ENCODE assay signal across 8 cellular contexts in genomic region chr13:111153279-111153976, GRCh38. TPM values are rescaled to one million over a fixed set of nuclear protein-coding genes. Genes with fewer than 3 reads are reported as not detected.
DNase-seq lines count a peak whose midpoint lies in the region; ATAC-seq and TF ChIP-seq lines count a peak whose summit lies in the region.

No MANE protein-coding gene starts in this region.

- H3K9me3 ChIP-seq in Caco-2 (no peaks in the 10 kb centered on the region), endocrine pancreas (ENCODE audit: control insufficient read depth, low read length) (no peaks in the 10 kb centered on the region), mesodermal cell (ENCODE audit: control insufficient read depth, low read length) (no peaks in the 10 kb centered on the region)

- H3K4me3 ChIP-seq in Caco-2 (ENCODE audit: low read depth, low read length) (peak overlapping the region; percentile 81), endocrine pancreas (ENCODE audit: control insufficient read depth, insufficient read depth, low read length) (peak overlapping the region; percentile 76), mesodermal cell (ENCODE audit: extremely low read depth, insufficient read depth, low read length, poor library complexity, severe bottlenecking) (peak overlapping the region; percentile 85)

- intact Hi-C loops in Caco-2 (cut with micrococcal nuclease; ENCODE audit: unreplicated experiment), result loop anchor here (1.0 to 5.0 kb wide), 4 partner anchors 63 to 546 kb away; partner anchors contain the start of gene ANKRD10

- no peaks in the 10 kb centered on the region for H3K27me3 ChIP-seq in Caco-2 (replicated peaks; ENCODE audit: control insufficient read depth, insufficient read depth, low read length)
- no peaks in the 10 kb centered on the region for H3K27me3 ChIP-seq in endocrine pancreas (ENCODE audit: control insufficient read depth, insufficient read depth, low read length)

- H3K9me3 Mint-ChIP-seq in Caco-2 (ENCODE audit: unreplicated experiment), result no peaks in the 10 kb centered on the region

- peak overlapping the region; percentile 81 for H3K4me3 Mint-ChIP-seq in Caco-2 (ENCODE audit: unreplicated experiment)

- H3K4me1 ChIP-seq in Caco-2 (peaks cover 7% of the 10 kb centered on the region; the same call in 1 of the 2 replicates), endocrine pancreas (ENCODE audit: control insufficient read depth, insufficient read depth, low read length) (peaks cover 14% of the 10 kb centered on the region), mesodermal cell (ENCODE audit: control insufficient read depth, insufficient read depth, low read length, poor library complexity, severe bottlenecking) (peaks cover 5% of the 10 kb centered on the region)

- H3K27ac Mint-ChIP-seq in Caco-2 (ENCODE audit: unreplicated experiment), result peak overlapping the region; percentile 96

- peaks cover 13% of the 10 kb centered on the region for H3K4me1 Mint-ChIP-seq in Caco-2 (ENCODE audit: low read depth, unreplicated experiment)

- peak overlapping the region; percentile 97 for H3K9ac ChIP-seq in endocrine pancreas (ENCODE audit: control insufficient read depth, insufficient read depth, low read length)

- POLR2A ChIA-PET in Caco-2 (lab: Charles Lee), result interaction anchor here (0.5 to 1.2 kb wide), 4 partner anchors 18 to 1769 kb away, joined by 3 to 5 read pairs (median 4); no protein-coding TSS in a partner anchor

- TF ChIP-seq CTCF in Caco-2 (IDR thresholded peaks at IDR 0.05; ENCODE audit: insufficient read depth in 1 of 2, low read depth in 1 of 2, low read length in 1 of 2, severe bottlenecking in 1 of 2, unreplicated experiment in 1 of 2), result no peak

- peak overlapping the region; percentile 96 for H3K27ac ChIP-seq in mesodermal cell (ENCODE audit: low read depth, low read length, severe bottlenecking)

- 0 to 1% methylated on average over 40 to 82 of the region's 84 CpGs for WGBS in mesodermal cell (ENCODE audit: insufficient coverage in 2 of 2), 2 experiments

- no TSS peak for BruUV-seq in Caco-2 (replicated peaks; lab: Mats Ljungman, UMichigan)

- DNase-seq in Caco-2, result peak; percentile 91 to 96
- peak; percentile 96 for DNase-seq in HT-29 (ENCODE audit: low spot score)
- peak; percentile 83 for DNase-seq in NOMO-1 treated with DMSO at 0.1 percent for 48 hours (lab: John Stamatoyannopoulos, UW; ENCODE audit: unreplicated experiment)
- DNase-seq in activated CD8-positive, alpha-beta memory T cell treated with anti-CD3 and anti-CD28 coated beads, Interleukin-2, amount 50 U/mL, for 1 hour (ENCODE audit: extremely low read depth), result peak; percentile 72
- peak; percentile 98 for DNase-seq in stimulated activated CD8-positive, alpha-beta memory T cell treated with anti-CD3 and anti-CD28 coated beads, Interleukin-15, amount 100 ng/mL, for 24 hours (ENCODE audit: low read depth)

- CTCF ChIA-PET in Caco-2 (lab: Charles Lee), result no interaction called here

- H3K27me3 Mint-ChIP-seq in Caco-2 (ENCODE audit: insufficient read depth, unreplicated experiment), result no peaks in the 10 kb centered on the region

- H3K36me3 ChIP-seq in Caco-2 (ENCODE audit: control insufficient read depth, insufficient read depth, low read length), result no peaks in the 10 kb centered on the region
- no peaks in the 10 kb centered on the region for H3K36me3 ChIP-seq in endocrine pancreas (ENCODE audit: control insufficient read depth, insufficient read depth, low read length)
- peaks cover 5% of the 10 kb centered on the region for H3K36me3 ChIP-seq in mesodermal cell (ENCODE audit: control insufficient read depth, insufficient read depth, low read length)

- H3K36me3 Mint-ChIP-seq in Caco-2 (ENCODE audit: insufficient read depth, unreplicated experiment), result peaks cover 27% of the 10 kb centered on the region

- ATAC-seq in GM21360 (IDR thresholded peaks at IDR 0.05; ENCODE audit: unreplicated experiment), result peak; percentile 82

RNA-seq across cellular contexts. Expression of gene ARHGEF7, which starts 38.3 kb away (rescaled TPM):
- total RNA-seq in Caco-2 (2022), result 60.5 and 65.7 TPM in 2 replicates
- 24.7 and 41.5 TPM in 2 replicates for total RNA-seq in HT-29 (2014; rRNA removed; shearing (Covaris generic))
- polyA plus RNA-seq in mesodermal cell (2013, experiment 1 of 2), result 52.1 TPM
- polyA plus RNA-seq in mesodermal cell (2013, experiment 2 of 2), result 47.8 TPM

Comparison
In these comparisons a context has a peak if more than half of its experiments do, and no peak if none do; other contexts are left out.
1. Peak in every context shown above with its lines: DNase-seq, ATAC-seq, H3K4me3 ChIP-seq and H3K27ac ChIP-seq.